ENCODE assay signal across 12 cellular contexts in genomic region chr2:160228141-160228963, GRCh38. TPM values are rescaled to one million over a fixed set of nuclear protein-coding genes. Genes with fewer than 3 reads are reported as not detected.
DNase-seq lines count a peak whose midpoint lies in the region; ATAC-seq, FAIRE-seq and TF ChIP-seq lines count a peak whose summit lies in the region.
"Had no signal": no experiment of that assay in that cellular context is flagged by ENCODE, and none has a peak within 500 bp of the region (broad histone marks: within the 10 kb centered on the region; RNA-seq: fewer than 3 reads in every experiment).

No MANE protein-coding gene starts in this region.

- BruUV-seq in HCT116 (replicated peaks; lab: Mats Ljungman, UMichigan) (no TSS peak), A673 (replicated peaks; lab: Mats Ljungman, UMichigan) (no TSS peak)

- RAD21 ChIA-PET in HCT116 (lab: Charles Lee; ENCODE audit: low non-redundant PET in 1 of 2, low total read pairs in 2 of 2, uncharacterized antibody in 2 of 2, unreplicated experiment in 2 of 2) = no interaction called here

- H3K9me3 ChIP-seq in HCT116 (ENCODE audit: control insufficient read depth in 1 of 2, insufficient read depth in 1 of 2, low read depth in 1 of 2, low read length in 2 of 2) (no peaks in the 10 kb centered on the region), kidney (ENCODE audit: control insufficient read depth in 1 of 2, low read length in 2 of 2) (no peaks in the 10 kb centered on the region), A673 (ENCODE audit: low read depth, low read length, poor library complexity, severe bottlenecking) (no peaks in the 10 kb centered on the region)
- H3K9me3 ChIP-seq: heart left ventricle had no signal

- TF ChIP-seq CTCF in HCT116 (IDR thresholded peaks at IDR 0.05 in 2 of 3, conservative IDR thresholded peaks at IDR 0.05 in 1 of 3; ENCODE audit: borderline replicate concordance in 1 of 3, insufficient read depth in 1 of 3, low read depth in 2 of 3, low read length in 2 of 3) (no peak), astrocyte of the spinal cord (IDR thresholded peaks at IDR 0.05; ENCODE audit: low read depth, low read length) (no peak), kidney (IDR thresholded peaks at IDR 0.05; ENCODE audit: borderline replicate concordance, extremely low read depth, insufficient read depth) (no peak), A673 (conservative IDR thresholded peaks at IDR 0.05; ENCODE audit: low read depth, low read length) (no peak)

- POLR2A ChIA-PET in HCT116 (lab: Charles Lee) (no interaction called here), A673 (lab: Charles Lee; ENCODE audit: low non-redundant PET) (no interaction called here)

- peak overlapping the region; percentile 62 for H3K4me2 ChIP-seq in HCT116 (ENCODE audit: low read length)

- H3K9me2 ChIP-seq in HCT116 (ENCODE audit: insufficient read depth) = no peaks in the 10 kb centered on the region

- FAIRE-seq in kidney (lab: Jason Lieb, UNC) = peak; percentile 89

- no peaks in the 10 kb centered on the region for H4K20me1 ChIP-seq in HCT116 (ENCODE audit: insufficient read depth)

- no peak overlapping the region for H3K27ac ChIP-seq in HCT116 (ENCODE audit: low read depth, low read length)
- H3K27ac ChIP-seq in kidney (ENCODE audit: low read depth in 2 of 2, low read length in 2 of 2) = peak overlapping the region; percentile 64 to 74
- peak overlapping the region in 11 of 21 experiments; percentile 14 to 68 (median 46) for H3K27ac ChIP-seq in skin epidermis
- no peak overlapping the region for H3K27ac ChIP-seq in A673 (ENCODE audit: low read depth, low read length, poor library complexity, severe bottlenecking)

- in situ Hi-C loops in astrocyte of the spinal cord (cut with HindIII; ENCODE audit: low sequenced_read_pairs) = no loop called here

- H3K36me3 ChIP-seq in HCT116 (ENCODE audit: control insufficient read depth in 1 of 2, insufficient read depth in 2 of 2, low read length in 2 of 2) (no peaks in the 10 kb centered on the region), kidney (ENCODE audit: control insufficient read depth in 1 of 2, insufficient read depth in 2 of 2, low read length in 2 of 2) (no peaks in the 10 kb centered on the region), A673 (ENCODE audit: insufficient read depth, low read length, poor library complexity, severe bottlenecking) (no peaks in the 10 kb centered on the region)
- H3K36me3 ChIP-seq: heart left ventricle had no signal

- H3K9ac ChIP-seq in HCT116 (ENCODE audit: low read length) (peak overlapping the region; percentile 2; the same call in 1 of the 2 replicates), kidney (ENCODE audit: low read length in 2 of 2) (peak overlapping the region in 1 of 2 donors; percentile 9)

- ATAC-seq in HCT116 (no peak), HG03565 (IDR thresholded peaks at IDR 0.05; ENCODE audit: unreplicated experiment) (no peak)
- no peak for ATAC-seq in stimulated activated naive CD8-positive, alpha-beta T cell treated with anti-CD3 and anti-CD28 coated beads, Interleukin-15, Interleukin-2, amounts not matched to agents 100 U/mL and 50 U/mL, for 24 hours

- H3K79me2 ChIP-seq in HCT116 (ENCODE audit: insufficient read depth, low read length) = no peaks in the 10 kb centered on the region

- H2AFZ ChIP-seq in HCT116 (ENCODE audit: low read depth, low read length, poor library complexity, severe bottlenecking) = peak overlapping the region; percentile 59

- no peak for TF ChIP-seq POLR2A in HCT116 (IDR thresholded peaks at IDR 0.05; ENCODE audit: borderline replicate concordance, extremely low read depth, insufficient read depth, insufficient read length)

- H3K27me3 ChIP-seq in HCT116 (ENCODE audit: insufficient read depth, low read length) = no peaks in the 10 kb centered on the region
- H3K27me3 ChIP-seq in A673 (replicated peaks; ENCODE audit: insufficient read depth, low read depth, low read length, poor library complexity) = no peaks in the 10 kb centered on the region
- H3K27me3 ChIP-seq: heart left ventricle had no signal

- no peak overlapping the region for H3K4me3 ChIP-seq in HCT116 (replicated peaks in 1 of 2; ENCODE audit: low read depth in 1 of 2, low read length in 2 of 2)
- no peak overlapping the region for H3K4me3 ChIP-seq in astrocyte of the spinal cord (ENCODE audit: low read depth, low read length)
- peak overlapping the region in 1 of 2 donors; percentile 3 for H3K4me3 ChIP-seq in kidney (ENCODE audit: low read length in 2 of 2)
- H3K4me3 ChIP-seq in skin epidermis = no peak overlapping the region
- H3K4me3 ChIP-seq in A673 (ENCODE audit: low read depth, low read length, poor library complexity, severe bottlenecking) = no peak overlapping the region
- H3K4me3 ChIP-seq: heart left ventricle had no signal

- intact Hi-C loops in HCT116 (cut with micrococcal nuclease) = no loop called here
- intact Hi-C loops in kidney (cut with DNase I) = no loop called here
- intact Hi-C loops in A673 (cut with micrococcal nuclease; ENCODE audit: unreplicated experiment) = no loop called here

- no peak for TF ChIP-seq RAD21 in HCT116 (IDR thresholded peaks at IDR 0.05; ENCODE audit: low read depth)

- DNase-seq in HCT116 (ENCODE audit: low read depth, low spot score) (no peak), astrocyte of the spinal cord (ENCODE audit: low read depth, low spot score) (peak; percentile 95), kidney (no peak), NCI-H1048 (lab: John Stamatoyannopoulos, UW) (no peak), A673 (ENCODE audit: low spot score) (no peak)
- no peak for DNase-seq in stimulated activated naive CD8-positive, alpha-beta T cell treated with anti-CD3 and anti-CD28 coated beads, Interleukin-15, Interleukin-2, amounts not matched to agents 100 U/mL and 50 U/mL, for 24 hours
- DNase-seq: activated CD4-positive, alpha-beta T cell treated with anti-CD3 and anti-CD28 coated beads, Interleukin-2, amount 50 U/mL, for 4 hours; heart left ventricle; NCI-H187 had no signal

- H3K4me1 ChIP-seq in HCT116 (ENCODE audit: control insufficient read depth in 1 of 2, insufficient read depth in 2 of 2, low read length in 2 of 2) (peaks cover 33 to 72% of the 10 kb centered on the region in 2 experiments), kidney (ENCODE audit: control insufficient read depth in 1 of 2, insufficient read depth in 1 of 2, low read depth in 1 of 2, low read length in 2 of 2) (peaks cover 20 to 41% of the 10 kb centered on the region in 2 donors), A673 (ENCODE audit: insufficient read depth, low read length, poor library complexity, severe bottlenecking) (peaks cover 16% of the 10 kb centered on the region)

- CTCF ChIA-PET in HCT116 (lab: Charles Lee) (no interaction called here), A673 (lab: Charles Lee) (no interaction called here)

TF ChIP-seq in HCT116, 20 proteins besides CTCF, POLR2A, EP300 and RAD21:
- TF ChIP-seq EGR1 (IDR thresholded peaks at IDR 0.05; ENCODE audit: low read depth) (no peak), SRF (IDR thresholded peaks at IDR 0.05; ENCODE audit: low read depth) (peak; percentile 38; the same call in 1 of the 2 replicates), EZH2phosphoT487 (IDR thresholded peaks at IDR 0.05; ENCODE audit: borderline replicate concordance) (no peak), JUND (IDR thresholded peaks at IDR 0.05) (peak; percentile 61), CEBPB (IDR thresholded peaks at IDR 0.05; ENCODE audit: low read depth) (no peak), SP1 (IDR thresholded peaks at IDR 0.05; ENCODE audit: low read depth) (peak; percentile 55; the same call in 1 of the 2 replicates), CBX3 (IDR thresholded peaks at IDR 0.05; ENCODE audit: low read depth) (0 out of 2 replicates have a peak, but pooled peaks have one; percentile 31), ZNF274 (IDR thresholded peaks at IDR 0.05; ENCODE audit: low read depth, low read length) (no peak), POLR2AphosphoS5 (IDR thresholded peaks at IDR 0.05; ENCODE audit: low read depth, low read length) (no peak), FOSL1 (IDR thresholded peaks at IDR 0.05; ENCODE audit: low read depth) (peak; percentile 71; the same call in 1 of the 2 replicates)
- TF ChIP-seq, protein P1, sequence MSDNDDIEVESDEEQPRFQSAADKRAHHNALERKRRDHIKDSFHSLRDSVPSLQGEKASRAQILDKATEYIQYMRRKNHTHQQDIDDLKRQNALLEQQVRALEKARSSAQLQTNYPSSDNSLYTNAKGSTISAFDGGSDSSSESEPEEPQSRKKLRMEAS (IDR thresholded peaks at IDR 0.05) = no peak

RNA-seq across cellular contexts. Expression of gene ITGB6, which starts 28.3 kb away (rescaled TPM):
- total RNA-seq in HCT116 (2021; ENCODE audit: unreplicated experiment) (0.12 TPM), kidney (302 TPM), A673 (2021) (not detected in 2 replicates)
- polyA plus RNA-seq in HCT116 (2012) = 0.08 and 0.09 TPM in 2 replicates
- 13.4 TPM for polyA plus RNA-seq in kidney (ENCODE audit: insufficient read depth, low read depth, low replicate concordance)
- total RNA-seq: SK-MEL-5 had no signal

Comparison
In these comparisons a context has a peak if more than half of its experiments do, and no peak if none do; other contexts are left out.
1. H3K27ac ChIP-seq: peak in kidney (2 of 2) and skin epidermis (11 of 21); none in HCT116 (single experiment) and A673 (single experiment).
2. RNA of gene ITGB6, which starts 28.3 kb away (total RNA-seq): 302 TPM in kidney (single experiment); 0.12 TPM in HCT116 (single experiment) and not detected in A673; every median in the first group is over 100 times any median in the second.